In genomic region chr9:91060520-91061343, GRCh38 we compare ENCODE assay signal across 1 cellular context.
TF ChIP-seq lines count a peak whose summit lies in the region.

No MANE protein-coding gene starts in this region.

TF ChIP-seq in HEK293, 187 proteins besides CTCF, POLR2A, EP300 and RAD21 (continued from another document):
- 0 out of 2 replicates have a peak, but pooled peaks have one; percentile 29 for TF ChIP-seq ZNF843 (tag by site-specific recombination; IDR thresholded peaks at IDR 0.05)
- TF ChIP-seq ZNF138 (tag by site-specific recombination; IDR thresholded peaks at IDR 0.05; ENCODE audit: borderline replicate concordance): no peak
- TF ChIP-seq ZBTB49 (tag by site-specific recombination; IDR thresholded peaks at IDR 0.05; ENCODE audit: low read depth): no peak
- TF ChIP-seq MZF1 (tag by site-specific recombination; IDR thresholded peaks at IDR 0.05; ENCODE audit: borderline replicate concordance): 0 out of 2 replicates have a peak, but pooled peaks have one; percentile 19
- TF ChIP-seq ZNF248 (tag by site-specific recombination; IDR thresholded peaks at IDR 0.05): no peak
- no peak for TF ChIP-seq ZNF350 (tag by site-specific recombination; IDR thresholded peaks at IDR 0.05)
- 0 out of 2 replicates have a peak, but pooled peaks have one; percentile 24 for TF ChIP-seq ZNF692 (tag by site-specific recombination; IDR thresholded peaks at IDR 0.05)
- TF ChIP-seq TRIM28 (IDR thresholded peaks at IDR 0.05; ENCODE audit: borderline replicate concordance, low read length): no peak
- no peak for TF ChIP-seq PBX3 (CRISPR knock-in tag; IDR thresholded peaks at IDR 0.05)
- peak; percentile 73; the same call in 1 of the 2 replicates for TF ChIP-seq ZNF701 (tag by site-specific recombination; IDR thresholded peaks at IDR 0.05)
- TF ChIP-seq RBAK (tag by site-specific recombination; IDR thresholded peaks at IDR 0.05): no peak
